In the genomic region with DNA sequence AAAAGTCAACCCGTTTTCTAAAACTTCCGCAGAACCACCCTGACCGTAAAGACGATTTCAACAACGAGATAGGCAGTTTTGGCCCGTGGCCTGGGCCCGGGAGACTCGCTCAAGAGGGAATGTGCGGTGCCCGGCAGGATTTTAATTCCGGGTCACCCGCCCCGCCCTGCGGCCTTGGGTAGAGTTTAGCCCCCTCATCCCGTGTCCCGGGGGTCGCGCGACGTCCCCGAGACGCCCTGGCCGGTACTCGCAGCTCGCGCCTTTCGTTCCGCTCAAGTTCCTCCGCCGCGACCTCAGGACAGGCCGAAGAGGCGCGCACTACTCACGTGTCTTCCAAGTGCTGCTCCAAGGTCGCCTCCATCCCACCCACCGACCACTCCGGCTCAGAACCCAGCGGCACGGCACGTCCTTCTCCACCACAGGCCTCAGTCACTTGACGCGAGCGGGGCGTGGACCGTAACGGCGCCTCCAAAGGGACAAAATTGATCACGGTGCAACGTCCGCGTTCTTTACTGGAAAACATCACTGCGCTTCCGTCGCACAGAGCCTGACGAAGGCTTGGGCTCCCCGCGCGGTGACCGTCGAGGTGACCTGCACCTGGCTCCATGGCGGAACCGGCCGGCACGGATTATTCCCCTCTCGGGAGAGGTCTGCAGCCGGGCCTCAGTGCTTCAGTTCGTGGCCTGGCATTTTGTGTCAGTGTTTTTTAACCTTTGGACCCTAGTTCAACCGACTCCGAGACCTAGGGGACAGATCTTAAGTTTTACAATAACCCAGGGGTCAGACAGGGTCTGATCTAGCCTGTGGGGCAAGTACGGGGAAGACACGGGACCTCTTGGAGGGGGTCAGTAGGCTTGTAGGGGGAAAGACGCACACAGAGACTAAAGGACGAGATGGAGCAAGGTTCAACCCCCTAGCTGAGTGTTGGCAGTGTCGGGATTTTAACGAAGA, we compare ENCODE assay signal across 8 cellular contexts. TPM values are rescaled to one million over a fixed set of nuclear protein-coding genes. Genes with fewer than 3 reads are reported as not detected.
DNase-seq lines count a peak whose midpoint lies in the region; ATAC-seq, FAIRE-seq and TF ChIP-seq lines count a peak whose summit lies in the region.

TSS of gene LAMTOR5 (minus strand) at position 435 of the 951 bp plus-strand sequence. CDS start at position 361, 74 bp downstream.

- H3K9me1 ChIP-seq in keratinocyte (ENCODE audit: control insufficient read depth, extremely low read depth, insufficient read depth, low read length) = no peaks in the 10 kb centered on the region

- peak within 1 kb of the TSS; percentile 77 for H3K4me3 ChIP-seq in AG10803 (ENCODE audit: low read length)
- H3K4me3 ChIP-seq in keratinocyte (ENCODE audit: control insufficient read depth in 2 of 3, extremely low read depth in 1 of 3, insufficient read depth in 2 of 3, low read depth in 1 of 3, low read length in 3 of 3) = peak within 1 kb of the TSS; percentile 77 to 96 (median 87)

- H3K4me2 ChIP-seq in keratinocyte (ENCODE audit: control insufficient read depth, extremely low read depth, insufficient read depth, low read depth, low read length) = peak within 1 kb of the TSS; percentile 100

- peak within 1 kb of the TSS; percentile 91 for H3K27ac ChIP-seq in keratinocyte (ENCODE audit: control insufficient read depth, insufficient read depth, low read length)

- peak; percentile 89 for ATAC-seq in GM19023 (IDR thresholded peaks at IDR 0.05; ENCODE audit: unreplicated experiment)
- ATAC-seq in HG03280 (IDR thresholded peaks at IDR 0.05; ENCODE audit: unreplicated experiment) = peak; percentile 88

- no peaks in the 10 kb centered on the region for H4K20me1 ChIP-seq in keratinocyte (ENCODE audit: control insufficient read depth, extremely low read depth, insufficient read depth, low read length)

- peak; percentile 81 for FAIRE-seq in keratinocyte (lab: Jason Lieb, UNC)

- H3K79me2 ChIP-seq in keratinocyte (ENCODE audit: control insufficient read depth, insufficient read depth, low read length) = peaks cover 20% of the 10 kb centered on the region

- peaks cover 3% of the 10 kb centered on the region for H3K4me1 ChIP-seq in keratinocyte (ENCODE audit: control insufficient read depth, extremely low read depth, insufficient read depth, low read length)

- H3K36me3 ChIP-seq in keratinocyte (ENCODE audit: control insufficient read depth in 2 of 2, extremely low read depth in 1 of 2, insufficient read depth in 2 of 2, low read length in 2 of 2) = peaks cover 5 to 10% of the 10 kb centered on the region in 2 experiments

- H3K9me3 ChIP-seq in keratinocyte (ENCODE audit: control insufficient read depth, low read depth, low read length) = no peaks in the 10 kb centered on the region

- H3K27me3 ChIP-seq in keratinocyte (ENCODE audit: control insufficient read depth, extremely low read depth, insufficient read depth, low read length) = no peaks in the 10 kb centered on the region

- H2AFZ ChIP-seq in keratinocyte (ENCODE audit: control insufficient read depth, low read length) = peak within 1 kb of the TSS; percentile 99

- TF ChIP-seq CTCF in AG10803 (conservative IDR thresholded peaks at IDR 0.05; ENCODE audit: low read length) (0 out of 2 replicates have a peak, but pooled peaks have one; percentile 11), keratinocyte (optimal IDR thresholded peaks at IDR 0.05 in 1 of 3, IDR thresholded peaks at IDR 0.05 in 1 of 3, conservative IDR thresholded peaks at IDR 0.05 in 1 of 3; ENCODE audit: extremely low read depth in 1 of 3, insufficient read depth in 2 of 3, low read length in 3 of 3) (peak in 2 of 3 experiments; percentile 2 to 17)

- peak within 1 kb of the TSS; percentile 96 for H3K9ac ChIP-seq in keratinocyte (ENCODE audit: control insufficient read depth, extremely low read depth, insufficient read depth, low read length)

- dilution Hi-C loops in keratinocyte (cut with MboI; ENCODE audit: extremely low pct_ligation_motif_present, low sequenced_read_pairs) = no loop called here

- DNase-seq in AG10803 (ENCODE audit: low read depth) = peak; percentile 91
- peak; percentile 85 to 93 for DNase-seq in NCI-H446 (lab: John Stamatoyannopoulos, UW)
- peak; percentile 81 for DNase-seq in activated CD4-positive, alpha-beta T cell treated with anti-CD3 and anti-CD28 coated beads for 1 hour
- DNase-seq in cerebellum (ENCODE audit: low spot score) = peak; percentile 87
- peak; percentile 62 for DNase-seq in keratinocyte (ENCODE audit: low read depth, low spot score)
- DNase-seq in stimulated activated CD4-positive, alpha-beta T cell treated with anti-CD3 and anti-CD28 coated beads, Interleukin-15, amount 100 ng/mL, for 1 hour (ENCODE audit: low read depth in 1 of 2, low spot score in 1 of 2) = peak; percentile 75 to 81

RNA-seq across cellular contexts. Expression of gene LAMTOR5, which starts in this region (rescaled TPM):
- 29.3 TPM for total RNA-seq in cerebellum
- 265 to 477 TPM (median 365 TPM) in 3 replicates for polyA plus RNA-seq in keratinocyte
- polyA plus RNA-seq in keratinocyte (2011; ENCODE audit: low read depth) = 73.5 TPM
- polyA plus RNA-seq in keratinocyte (2011; cell fraction: cytosol; rRNA removed) = 298 and 425 TPM in 2 replicates
- 134 and 139 TPM in 2 replicates for polyA plus RNA-seq in keratinocyte (2011; cell fraction: nucleus; rRNA removed)
- polyA plus RNA-seq in keratinocyte (2012; ENCODE audit: low replicate concordance) = 271 and 349 TPM in 2 replicates
- polyA minus RNA-seq in keratinocyte = 85.1 to 119 TPM (median 97.4 TPM) in 3 replicates
- polyA minus RNA-seq in keratinocyte (2011; cell fraction: cytosol; rRNA and poly(A)+ RNA removed) = 52.0 TPM
- polyA minus RNA-seq in keratinocyte (2011; cell fraction: nucleus; rRNA and poly(A)+ RNA removed) = 21.5 and 28.5 TPM in 2 replicates

Comparison
In these comparisons a context has a peak if more than half of its experiments do, and no peak if none do; other contexts are left out.
1. Peak in every context shown above with its lines: DNase-seq, ATAC-seq, H3K4me3 ChIP-seq and H3K27ac ChIP-seq.